Comparison of ENCODE assay signal across 11 cellular contexts in genomic region chr4:3452376-3452775, GRCh38. TPM values are rescaled to one million over a fixed set of nuclear protein-coding genes. Genes with fewer than 3 reads are reported as not detected.
DNase-seq lines count a peak whose midpoint lies in the region; ATAC-seq and TF ChIP-seq lines count a peak whose summit lies in the region.
"Had no signal": no experiment of that assay in that cellular context is flagged by ENCODE, and none has a peak within 500 bp of the region (broad histone marks: within the 10 kb centered on the region; RNA-seq: fewer than 3 reads in every experiment).

No MANE protein-coding gene starts in this region.

- DNase-seq in SW480 (ENCODE audit: low spot score) (peak; percentile 43), glutamatergic neuron (peak; percentile 17), NCI-H2227 treated with DMSO at 0.1 percent for 48 hours (lab: John Stamatoyannopoulos, UW) (no peak), RWPE1 (ENCODE audit: low spot score) (no peak)
- DNase-seq in stimulated activated CD4-positive, alpha-beta T cell treated with anti-CD3 and anti-CD28 coated beads, Interleukin-2, amount 100 ng/mL, for 48 hours, result no peak
- DNase-seq: activated T-cell treated with anti-CD3 and anti-CD28 coated beads, Interleukin-2, amount 50 U/mL, for 72 hours; T-helper 2 cell had no signal

- TF ChIP-seq CTCF in 22Rv1 (IDR thresholded peaks at IDR 0.05) (peak; percentile 69), GM12873 (IDR thresholded peaks at IDR 0.05; ENCODE audit: insufficient read depth, low read depth, low read length, missing control alignments) (peak; percentile 35), glutamatergic neuron (IDR thresholded peaks at IDR 0.05; ENCODE audit: partially characterized antibody, unreplicated experiment) (no peak), RWPE1 (conservative IDR thresholded peaks at IDR 0.05; ENCODE audit: low read depth) (no peak)

- H3K27ac ChIP-seq in 22Rv1 (no peak overlapping the region), RWPE1 (no peak overlapping the region)

- ATAC-seq in GM19395 (IDR thresholded peaks at IDR 0.05; ENCODE audit: unreplicated experiment), result no peak
- ATAC-seq: activated T-cell treated with anti-CD3 and anti-CD28 coated beads, Interleukin-2, amount 50 U/mL, for 72 hours had no signal

- POLR2A ChIA-PET in RWPE1 (lab: Yijun Ruan, JAX; ENCODE audit: low non-redundant PET), result no interaction called here

- peaks cover 13% of the 10 kb centered on the region for H3K36me3 Mint-ChIP-seq in glutamatergic neuron (ENCODE audit: unreplicated experiment)

- no peak overlapping the region for H3K27ac Mint-ChIP-seq in glutamatergic neuron (ENCODE audit: unreplicated experiment)
- H3K27ac Mint-ChIP-seq: activated T-cell treated with anti-CD3 and anti-CD28 coated beads, Interleukin-2, amount 50 U/mL, for 72 hours; dendritic cell treated with granulocyte-macrophage colony-stimulating factor and Interleukin-4, amounts not matched to agents 40 ng/mL and 50 ng/mL, for 4 days had no signal

- no peaks in the 10 kb centered on the region for H3K4me1 Mint-ChIP-seq in glutamatergic neuron (ENCODE audit: low read depth, unreplicated experiment)

- no peak overlapping the region for H3K4me3 Mint-ChIP-seq in glutamatergic neuron (ENCODE audit: unreplicated experiment)
- H3K4me3 Mint-ChIP-seq: activated T-cell treated with anti-CD3 and anti-CD28 coated beads, Interleukin-2, amount 50 U/mL, for 72 hours; dendritic cell treated with granulocyte-macrophage colony-stimulating factor and Interleukin-4, amounts not matched to agents 40 ng/mL and 50 ng/mL, for 4 days had no signal

- H3K9me3 Mint-ChIP-seq in glutamatergic neuron (ENCODE audit: unreplicated experiment), result peaks cover 16% of the 10 kb centered on the region

- H3K27me3 Mint-ChIP-seq in glutamatergic neuron (ENCODE audit: unreplicated experiment), result peaks cover 2% of the 10 kb centered on the region

- CTCF ChIA-PET in RWPE1 (lab: Yijun Ruan, JAX), result interaction anchor here (0.6 to 1.1 kb wide), 2 partner anchors 92 to 106 kb away, joined by 4 to 6 read pairs; no protein-coding TSS in a partner anchor

RNA-seq across cellular contexts. Expression of gene HGFAC, which starts 10.6 kb away (rescaled TPM):
- total RNA-seq in glutamatergic neuron (ENCODE audit: unreplicated experiment), result 9.4 TPM

RNA-seq across cellular contexts. Expression of gene DOK7, which starts 10.7 kb away (rescaled TPM):
- 5.1 TPM for total RNA-seq in glutamatergic neuron (ENCODE audit: unreplicated experiment)
- total RNA-seq: activated T-cell treated with anti-CD3 and anti-CD28 coated beads, Interleukin-2, amount 50 U/mL, for 72 hours had no signal

Comparison
In these comparisons a context has a peak if more than half of its experiments do, and no peak if none do; other contexts are left out.
1. CTCF ChIP-seq: peak in 22Rv1 (single experiment) and GM12873 (single experiment); none in glutamatergic neuron (single experiment) and RWPE1 (single experiment).
2. DNase-seq: peak in SW480 (single experiment) and glutamatergic neuron (single experiment); none in NCI-H2227 treated with DMSO at 0.1 percent for 48 hours (single experiment), RWPE1 (single experiment) and stimulated activated CD4-positive, alpha-beta T cell treated with anti-CD3 and anti-CD28 coated beads, Interleukin-2, amount 100 ng/mL, for 48 hours (0 of 2).